Comparison of ENCODE assay signal across 33 cellular contexts in the genomic region with DNA sequence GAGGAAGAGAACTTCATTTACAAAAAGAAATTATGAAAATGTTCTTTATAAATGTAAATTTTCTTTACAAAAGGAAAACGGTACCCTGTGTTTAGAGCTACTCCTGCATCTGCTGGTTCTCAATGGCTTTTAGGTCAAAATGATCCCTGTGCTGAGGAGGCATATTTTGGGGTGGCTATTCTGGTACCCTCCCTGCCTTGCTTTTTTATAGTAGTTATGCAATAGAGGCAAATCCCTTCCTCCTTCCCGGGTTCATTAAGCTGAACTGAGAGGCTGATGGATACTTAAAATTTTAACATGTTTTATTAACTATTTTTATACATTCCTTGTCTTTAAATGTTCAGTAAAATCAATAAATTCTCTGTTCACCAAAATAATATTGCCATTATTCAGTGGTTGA. TPM values are rescaled to one million over a fixed set of nuclear protein-coding genes. Genes with fewer than 3 reads are reported as not detected.
"Had no signal": no experiment of that assay in that cellular context is flagged by ENCODE, and none has a peak within 500 bp of the region (broad histone marks: within the 10 kb centered on the region; RNA-seq: fewer than 3 reads in every experiment).

No MANE protein-coding gene starts in this region.

- H3K27ac ChIP-seq: ascending aorta, breast epithelium, cardiac muscle cell, colonic mucosa had no signal

- H3K27ac Mint-ChIP-seq: activated CD4-positive, alpha-beta memory T cell treated with anti-CD3 and anti-CD28 coated beads, Interleukin-2, amount 10 ng/mL, durations not matched to agents 7 days and 5 days; activated CD4-positive, alpha-beta T cell treated with anti-CD3 and anti-CD28 coated beads, Interleukin-2, amount 10 ng/mL, durations not matched to agents 7 days and 5 days; activated naive CD4-positive, alpha-beta T cell treated with anti-CD3 and anti-CD28 coated beads, Interleukin-2, amount 10 ng/mL, durations not matched to agents 7 days and 5 days; activated naive CD4-positive, alpha-beta T cell treated with anti-CD3 and anti-CD28 coated beads, Interleukin-2, amount 50 U/mL, for 72 hours; activated naive CD8-positive, alpha-beta T cell treated with anti-CD3 and anti-CD28 coated beads, Interleukin-2, amount 10 ng/mL, durations not matched to agents 7 days and 5 days; activated T-cell treated with anti-CD3 and anti-CD28 coated beads, Interleukin-2, amount 50 U/mL, for 24 hours; activated T-cell treated with anti-CD3 and anti-CD28 coated beads, Interleukin-2, amount 50 U/mL, for 72 hours; T-helper 2 cell treated with Interferon-gamma antibody and Interleukin-4, amounts not matched to agents 5 μg/mL and 100 μg/mL, for 36 hours had no signal

- H3K4me1 Mint-ChIP-seq: activated CD4-positive, alpha-beta memory T cell treated with anti-CD3 and anti-CD28 coated beads, Interleukin-2, amount 10 ng/mL, durations not matched to agents 7 days and 5 days; activated CD4-positive, alpha-beta T cell treated with anti-CD3 and anti-CD28 coated beads, Interleukin-2, amount 10 ng/mL, durations not matched to agents 7 days and 5 days; activated naive CD4-positive, alpha-beta T cell treated with anti-CD3 and anti-CD28 coated beads, Interleukin-2, amount 10 ng/mL, durations not matched to agents 7 days and 5 days; activated naive CD8-positive, alpha-beta T cell treated with anti-CD3 and anti-CD28 coated beads, Interleukin-2, amount 10 ng/mL, durations not matched to agents 7 days and 5 days; T-helper 17 cell had no signal

- H3K36me3 ChIP-seq: ascending aorta, breast epithelium, cardiac muscle cell, colonic mucosa had no signal

- H3K9me3 Mint-ChIP-seq: activated CD4-positive, alpha-beta memory T cell treated with anti-CD3 and anti-CD28 coated beads, Interleukin-2, amount 10 ng/mL, durations not matched to agents 7 days and 5 days; activated CD4-positive, alpha-beta T cell treated with anti-CD3 and anti-CD28 coated beads, Interleukin-2, amount 10 ng/mL, durations not matched to agents 7 days and 5 days; activated naive CD4-positive, alpha-beta T cell treated with anti-CD3 and anti-CD28 coated beads, Interleukin-2, amount 10 ng/mL, durations not matched to agents 7 days and 5 days; activated naive CD4-positive, alpha-beta T cell treated with anti-CD3 and anti-CD28 coated beads, Interleukin-2, amount 50 U/mL, for 72 hours; activated naive CD8-positive, alpha-beta T cell treated with anti-CD3 and anti-CD28 coated beads, Interleukin-2, amount 10 ng/mL, durations not matched to agents 7 days and 5 days; activated T-cell treated with anti-CD3 and anti-CD28 coated beads, Interleukin-2, amount 50 U/mL, for 24 hours; activated T-cell treated with anti-CD3 and anti-CD28 coated beads, Interleukin-2, amount 50 U/mL, for 72 hours; brain; endodermal cell; T-helper 2 cell treated with Interferon-gamma antibody and Interleukin-4, amounts not matched to agents 5 μg/mL and 100 μg/mL, for 36 hours had no signal

- H3K27me3 ChIP-seq: ascending aorta, breast epithelium, cardiac muscle cell, colonic mucosa had no signal

- H3K4me3 ChIP-seq: ascending aorta, breast epithelium, cardiac muscle cell, colonic mucosa had no signal

- DNase-seq: activated CD4-positive, alpha-beta memory T cell treated with anti-CD3 and anti-CD28 coated beads, Interleukin-2, amount 10 ng/mL, durations not matched to agents 7 days and 5 days; activated CD4-positive, alpha-beta T cell treated with anti-CD3 and anti-CD28 coated beads for 1 hour; activated CD4-positive, alpha-beta T cell treated with anti-CD3 and anti-CD28 coated beads for 4 hours; activated CD4-positive, alpha-beta T cell treated with anti-CD3 and anti-CD28 coated beads, Interleukin-2, amount 10 ng/mL, durations not matched to agents 7 days and 5 days; activated CD4-positive, alpha-beta T cell treated with anti-CD3 and anti-CD28 coated beads, Interleukin-2, amount 50 U/mL, for 4 hours; activated CD8-positive, alpha-beta memory T cell treated with anti-CD3 and anti-CD28 coated beads, Interleukin-2, amount 50 U/mL, for 48 hours; activated gamma-delta T cell; activated naive CD4-positive, alpha-beta T cell; activated naive CD4-positive, alpha-beta T cell treated with anti-CD3 and anti-CD28 coated beads, Interleukin-2, amount 10 ng/mL, durations not matched to agents 7 days and 5 days; activated naive CD8-positive, alpha-beta T cell treated with anti-CD3 and anti-CD28 coated beads, Interleukin-2, amount 10 ng/mL, durations not matched to agents 7 days and 5 days; activated T-cell treated with anti-CD3 and anti-CD28 coated beads for 4 hours; activated T-cell treated with anti-CD3 and anti-CD28 coated beads, Interleukin-2, amount 50 U/mL, for 24 hours; activated T-cell treated with anti-CD3 and anti-CD28 coated beads, Interleukin-2, amount 50 U/mL, for 72 hours; central memory CD4-positive, alpha-beta T cell; cerebellar nuclear complex; colonic mucosa; effector memory CD4-positive, alpha-beta T cell; endodermal cell; foreskin fibroblast; head of caudate nucleus; T-helper 1 cell; T-helper 17 cell; T1000 had no signal

- H3K4me1 ChIP-seq: ascending aorta, breast epithelium, colonic mucosa had no signal

- H3K27me3 Mint-ChIP-seq: activated CD4-positive, alpha-beta memory T cell treated with anti-CD3 and anti-CD28 coated beads, Interleukin-2, amount 10 ng/mL, durations not matched to agents 7 days and 5 days; activated CD4-positive, alpha-beta T cell treated with anti-CD3 and anti-CD28 coated beads, Interleukin-2, amount 10 ng/mL, durations not matched to agents 7 days and 5 days; activated naive CD4-positive, alpha-beta T cell treated with anti-CD3 and anti-CD28 coated beads, Interleukin-2, amount 10 ng/mL, durations not matched to agents 7 days and 5 days; activated naive CD8-positive, alpha-beta T cell treated with anti-CD3 and anti-CD28 coated beads, Interleukin-2, amount 10 ng/mL, durations not matched to agents 7 days and 5 days; activated T-cell treated with anti-CD3 and anti-CD28 coated beads, Interleukin-2, amount 50 U/mL, for 24 hours; brain; T-helper 17 cell had no signal

- FAIRE-seq: frontal cortex had no signal

- H3K4me3 Mint-ChIP-seq: activated CD4-positive, alpha-beta memory T cell treated with anti-CD3 and anti-CD28 coated beads, Interleukin-2, amount 10 ng/mL, durations not matched to agents 7 days and 5 days; activated CD4-positive, alpha-beta T cell treated with anti-CD3 and anti-CD28 coated beads, Interleukin-2, amount 10 ng/mL, durations not matched to agents 7 days and 5 days; activated naive CD4-positive, alpha-beta T cell treated with anti-CD3 and anti-CD28 coated beads, Interleukin-2, amount 10 ng/mL, durations not matched to agents 7 days and 5 days; activated naive CD8-positive, alpha-beta T cell treated with anti-CD3 and anti-CD28 coated beads, Interleukin-2, amount 10 ng/mL, durations not matched to agents 7 days and 5 days; activated T-cell treated with anti-CD3 and anti-CD28 coated beads, Interleukin-2, amount 50 U/mL, for 24 hours; activated T-cell treated with anti-CD3 and anti-CD28 coated beads, Interleukin-2, amount 50 U/mL, for 72 hours; brain; endodermal cell; T-helper 17 cell; T-helper 2 cell treated with Interferon-gamma antibody and Interleukin-4, amounts not matched to agents 5 μg/mL and 100 μg/mL, for 36 hours had no signal

- H3K36me3 Mint-ChIP-seq: activated naive CD4-positive, alpha-beta T cell treated with anti-CD3 and anti-CD28 coated beads, Interleukin-2, amount 10 ng/mL, durations not matched to agents 7 days and 5 days; activated naive CD4-positive, alpha-beta T cell treated with anti-CD3 and anti-CD28 coated beads, Interleukin-2, amount 50 U/mL, for 72 hours; activated naive CD8-positive, alpha-beta T cell treated with anti-CD3 and anti-CD28 coated beads, Interleukin-2, amount 10 ng/mL, durations not matched to agents 7 days and 5 days; brain had no signal

- H3K9me3 ChIP-seq: ascending aorta, breast epithelium, colonic mucosa had no signal

- ATAC-seq: activated naive CD4-positive, alpha-beta T cell treated with anti-CD3 and anti-CD28 coated beads, Interleukin-2, amount 50 U/mL, for 72 hours; activated T-cell treated with anti-CD3 and anti-CD28 coated beads, Interleukin-2, amount 50 U/mL, for 72 hours; esophagus mucosa; T-helper 17 cell had no signal

RNA-seq across cellular contexts. Expression of a gene that starts 38.9 kb away (rescaled TPM):
- total RNA-seq: ascending aorta, dermis microvascular lymphatic vessel endothelial cell, epithelial cell of proximal tubule, esophagus mucosa had no signal
